Comparison of ENCODE assay signal across 8 cellular contexts in genomic region chr19:44303976-44304568, GRCh38. TPM values are rescaled to one million over a fixed set of nuclear protein-coding genes. Genes with fewer than 3 reads are reported as not detected.
DNase-seq lines count a peak whose midpoint lies in the region; ATAC-seq, FAIRE-seq and TF ChIP-seq lines count a peak whose summit lies in the region.

No MANE protein-coding gene starts in this region.

- peaks cover 30% of the 10 kb centered on the region for H3K36me3 Mint-ChIP-seq in activated CD8-positive, alpha-beta memory T cell treated with anti-CD3 and anti-CD28 coated beads, Interleukin-2, amount 10 ng/mL, durations not matched to agents 7 days and 5 days
- H3K36me3 Mint-ChIP-seq in MCF 10A (ENCODE audit: insufficient read depth, unreplicated experiment): peaks cover 24% of the 10 kb centered on the region

- TF ChIP-seq CTCF in MCF 10A (IDR thresholded peaks at IDR 0.05; ENCODE audit: unreplicated experiment) (no peak), keratinocyte (optimal IDR thresholded peaks at IDR 0.05 in 1 of 3, IDR thresholded peaks at IDR 0.05 in 1 of 3, conservative IDR thresholded peaks at IDR 0.05 in 1 of 3; ENCODE audit: extremely low read depth in 1 of 3, insufficient read depth in 2 of 3, low read length in 3 of 3) (no peak), stomach (IDR thresholded peaks at IDR 0.05) (no peak)

- H3K4me3 ChIP-seq in keratinocyte (ENCODE audit: control insufficient read depth in 2 of 3, extremely low read depth in 1 of 3, insufficient read depth in 2 of 3, low read depth in 1 of 3, low read length in 3 of 3) (peak overlapping the region; percentile 73 to 97 (median 77)), stomach (peak overlapping the region; percentile 66 to 88 (median 80))

- H3K27ac Mint-ChIP-seq in activated CD8-positive, alpha-beta memory T cell treated with anti-CD3 and anti-CD28 coated beads, Interleukin-2, amount 10 ng/mL, durations not matched to agents 7 days and 5 days: peak overlapping the region; percentile 76
- peak overlapping the region; percentile 64 for H3K27ac Mint-ChIP-seq in MCF 10A (ENCODE audit: low read depth, unreplicated experiment)

- DNase-seq in activated CD8-positive, alpha-beta memory T cell treated with anti-CD3 and anti-CD28 coated beads, Interleukin-2, amount 10 ng/mL, durations not matched to agents 7 days and 5 days: no peak
- DNase-seq in activated CD8-positive, alpha-beta memory T cell treated with anti-CD3 and anti-CD28 coated beads, Interleukin-2, amount 50 U/mL, for 48 hours: no peak
- DNase-seq in NCI-H69 (lab: John Stamatoyannopoulos, UW): peak; percentile 53
- no peak for DNase-seq in MCF 10A (ENCODE audit: unreplicated experiment)
- DNase-seq in keratinocyte (ENCODE audit: low read depth, low spot score): no peak
- DNase-seq in stomach: no peak
- no peak for DNase-seq in ureter (ENCODE audit: low spot score)
- DNase-seq in NCI-H345 (lab: John Stamatoyannopoulos, UW): no peak

- peak; percentile 32 for FAIRE-seq in keratinocyte (lab: Jason Lieb, UNC)

- TF ChIP-seq POLR2A in stomach (IDR thresholded peaks at IDR 0.05): no peak

- peak; percentile 21 for ATAC-seq in activated CD8-positive, alpha-beta memory T cell treated with anti-CD3 and anti-CD28 coated beads, Interleukin-2, amount 10 ng/mL, durations not matched to agents 7 days and 5 days

- H3K9me3 ChIP-seq in keratinocyte (ENCODE audit: control insufficient read depth, low read depth, low read length) (no peaks in the 10 kb centered on the region), stomach (peaks cover 0 to 43% (median 24%) of the 10 kb centered on the region in 4 donors)

- H3K9me3 Mint-ChIP-seq in activated CD8-positive, alpha-beta memory T cell treated with anti-CD3 and anti-CD28 coated beads, Interleukin-2, amount 10 ng/mL, durations not matched to agents 7 days and 5 days (ENCODE audit: low read depth): peaks cover 9% of the 10 kb centered on the region
- H3K9me3 Mint-ChIP-seq in MCF 10A (ENCODE audit: unreplicated experiment): no peaks in the 10 kb centered on the region

- peak overlapping the region; percentile 91 for H3K4me2 ChIP-seq in keratinocyte (ENCODE audit: control insufficient read depth, extremely low read depth, insufficient read depth, low read depth, low read length)

- H3K9ac ChIP-seq in keratinocyte (ENCODE audit: control insufficient read depth, extremely low read depth, insufficient read depth, low read length): peak overlapping the region; percentile 77

- H3K27ac ChIP-seq in keratinocyte (ENCODE audit: control insufficient read depth, insufficient read depth, low read length): peak overlapping the region; percentile 71
- H3K27ac ChIP-seq in stomach: peak overlapping the region in 4 of 5 donors; percentile 78 to 83 (median 80)

- H3K36me3 ChIP-seq in keratinocyte (ENCODE audit: control insufficient read depth in 2 of 2, extremely low read depth in 1 of 2, insufficient read depth in 2 of 2, low read length in 2 of 2) (peaks cover 8 to 9% of the 10 kb centered on the region in 2 experiments), stomach (peaks cover 7 to 36% (median 34%) of the 10 kb centered on the region in 4 donors)

- 2 to 6% (median 5%) methylated on average over 11 of the region's 11 CpGs for WGBS in stomach, 5 donors

- CTCF ChIA-PET in activated CD8-positive, alpha-beta memory T cell treated with anti-CD3 and anti-CD28 coated beads, Interleukin-2, amount 10 ng/mL, durations not matched to agents 7 days and 5 days (lab: Charles Lee): interaction anchor here (0.6 to 1.2 kb wide), 2 partner anchors 97 to 1255 kb away, joined by 3 to 4 read pairs; no protein-coding TSS in a partner anchor
- CTCF ChIA-PET in MCF 10A (lab: Yijun Ruan, JAX): interaction anchor here (1.1 kb wide), 1 partner anchor 52 kb away, joined by 3 read pairs; no protein-coding TSS in a partner anchor

- H3K27me3 ChIP-seq in keratinocyte (ENCODE audit: control insufficient read depth, extremely low read depth, insufficient read depth, low read length): no peaks in the 10 kb centered on the region
- H3K27me3 ChIP-seq in stomach: no peaks in the 10 kb centered on the region

- peaks cover 2% of the 10 kb centered on the region for H3K79me2 ChIP-seq in keratinocyte (ENCODE audit: control insufficient read depth, insufficient read depth, low read length)

- peaks cover 14% of the 10 kb centered on the region for H3K4me1 Mint-ChIP-seq in activated CD8-positive, alpha-beta memory T cell treated with anti-CD3 and anti-CD28 coated beads, Interleukin-2, amount 10 ng/mL, durations not matched to agents 7 days and 5 days
- peaks cover 4% of the 10 kb centered on the region for H3K4me1 Mint-ChIP-seq in MCF 10A (ENCODE audit: insufficient read depth, unreplicated experiment)

- TF ChIP-seq EP300 in stomach (IDR thresholded peaks at IDR 0.05): no peak

- H3K4me3 Mint-ChIP-seq in activated CD8-positive, alpha-beta memory T cell treated with anti-CD3 and anti-CD28 coated beads, Interleukin-2, amount 10 ng/mL, durations not matched to agents 7 days and 5 days: peak overlapping the region; percentile 88
- H3K4me3 Mint-ChIP-seq in MCF 10A (ENCODE audit: unreplicated experiment): peak overlapping the region; percentile 90

- H3K27me3 Mint-ChIP-seq in activated CD8-positive, alpha-beta memory T cell treated with anti-CD3 and anti-CD28 coated beads, Interleukin-2, amount 10 ng/mL, durations not matched to agents 7 days and 5 days: no peaks in the 10 kb centered on the region
- H3K27me3 Mint-ChIP-seq in MCF 10A (ENCODE audit: insufficient read depth, unreplicated experiment): no peaks in the 10 kb centered on the region

- peak overlapping the region; percentile 81 for H2AFZ ChIP-seq in keratinocyte (ENCODE audit: control insufficient read depth, low read length)

- H3K4me1 ChIP-seq in keratinocyte (ENCODE audit: control insufficient read depth, extremely low read depth, insufficient read depth, low read length) (peaks cover 7% of the 10 kb centered on the region), stomach (peaks cover 0 to 18% (median 12%) of the 10 kb centered on the region in 4 donors)

- intact Hi-C loops in MCF 10A (cut with micrococcal nuclease): loop anchor here (1.0 to 2.0 kb wide), 3 partner anchors 53 to 191 kb away; partner anchors contain the start of genes ZNF112, ZNF225 and ZNF227
- intact Hi-C loops in stomach (cut with DNase I; ENCODE audit: low total_unique reads): no loop called here

- BruUV-seq in MCF 10A (replicated peaks; lab: Mats Ljungman, UMichigan): no TSS peak

- no peaks in the 10 kb centered on the region for H4K20me1 ChIP-seq in keratinocyte (ENCODE audit: control insufficient read depth, extremely low read depth, insufficient read depth, low read length)

- dilution Hi-C loops in keratinocyte (cut with MboI; ENCODE audit: extremely low pct_ligation_motif_present, low sequenced_read_pairs): no loop called here

- H3K9me1 ChIP-seq in keratinocyte (ENCODE audit: control insufficient read depth, extremely low read depth, insufficient read depth, low read length): no peaks in the 10 kb centered on the region

- POLR2A ChIA-PET in MCF 10A (lab: Yijun Ruan, JAX): interaction anchor here (1.2 to 2.6 kb wide), 11 partner anchors 11 to 196 kb away, joined by 3 to 26 read pairs (median 4); partner anchors contain the start of genes ZNF112, ZNF180, ZNF225 and ZNF226

RNA-seq across cellular contexts. Expression of gene ZNF235, which starts 0.8 kb away (rescaled TPM):
- total RNA-seq in activated CD8-positive, alpha-beta memory T cell treated with anti-CD3 and anti-CD28 coated beads, Interleukin-2, amount 10 ng/mL, durations not matched to agents 7 days and 5 days: 1 to 10 TPM; 6.8 to 7.1 TPM
- total RNA-seq in MCF 10A (2022) (2.7 and 3.7 TPM in 2 replicates), stomach (10 to 100 TPM in 1 of 5 donors, 1 to 10 TPM in 3, under 1 TPM in 1; 0.89 to 14.9 (median 2.9) TPM), ureter (8.4 TPM)
- polyA plus RNA-seq in keratinocyte (3.7 to 6.1 TPM (median 5.7 TPM) in 3 replicates), stomach (1 to 10 TPM; 1.1 to 1.5 (median 1.2) TPM)
- 4.2 TPM for polyA plus RNA-seq in keratinocyte (2011; ENCODE audit: low read depth)
- polyA plus RNA-seq in keratinocyte (2011; cell fraction: cytosol; rRNA removed): 2.3 and 5.3 TPM in 2 replicates
- polyA plus RNA-seq in keratinocyte (2011; cell fraction: nucleus; rRNA removed): 10.6 and 11.5 TPM in 2 replicates
- polyA plus RNA-seq in keratinocyte (2012; ENCODE audit: low replicate concordance): 3.0 TPM in 2 replicates
- polyA minus RNA-seq in keratinocyte: 2.0 to 10.0 TPM (median 8.4 TPM) in 3 replicates
- not detected for polyA minus RNA-seq in keratinocyte (2011; cell fraction: cytosol; rRNA and poly(A)+ RNA removed)
- 10.2 and 17.5 TPM in 2 replicates for polyA minus RNA-seq in keratinocyte (2011; cell fraction: nucleus; rRNA and poly(A)+ RNA removed)

RNA-seq across cellular contexts. Expression of gene ZNF233, which starts 44.4 kb away (rescaled TPM):
- total RNA-seq in activated CD8-positive, alpha-beta memory T cell treated with anti-CD3 and anti-CD28 coated beads, Interleukin-2, amount 10 ng/mL, durations not matched to agents 7 days and 5 days: under 1 TPM; 0.23 to 0.91 TPM
- total RNA-seq in MCF 10A (2022) (0.10 TPM in 1 of 2 replicates, not detected in the other), stomach (1 to 10 TPM in 1 of 5 donors, under 1 TPM in 1, not detected in 3; 0.58 to 3.7 TPM), ureter (2.5 TPM)
- polyA plus RNA-seq in keratinocyte (0.09 to 0.19 TPM (median 0.11 TPM) in 3 replicates), stomach (under 1 TPM; 0.25 to 0.46 (median 0.43) TPM)
- not detected for polyA plus RNA-seq in keratinocyte (2011; ENCODE audit: low read depth)
- polyA plus RNA-seq in keratinocyte (2011; cell fraction: cytosol; rRNA removed): 0.06 TPM in 2 replicates
- polyA plus RNA-seq in keratinocyte (2011; cell fraction: nucleus; rRNA removed): 0.13 and 0.17 TPM in 2 replicates
- 0.23 and 0.92 TPM in 2 replicates for polyA plus RNA-seq in keratinocyte (2012; ENCODE audit: low replicate concordance)
- polyA minus RNA-seq in keratinocyte: 0.16 TPM in 1 of 3 replicates, not detected in the others
- not detected for polyA minus RNA-seq in keratinocyte (2011; cell fraction: cytosol; rRNA and poly(A)+ RNA removed)
- not detected in 2 replicates for polyA minus RNA-seq in keratinocyte (2011; cell fraction: nucleus; rRNA and poly(A)+ RNA removed)

RNA-seq across cellular contexts. Expression of gene ZNF112, which starts 52.4 kb away (rescaled TPM):
- not detected for total RNA-seq in activated CD8-positive, alpha-beta memory T cell treated with anti-CD3 and anti-CD28 coated beads, Interleukin-2, amount 10 ng/mL, durations not matched to agents 7 days and 5 days
- total RNA-seq in MCF 10A (2022): 5.4 and 5.7 TPM in 2 replicates
- 1.9 to 4.6 TPM (median 4.0 TPM) in 3 replicates for polyA plus RNA-seq in keratinocyte
- 1.8 TPM for polyA plus RNA-seq in keratinocyte (2011; ENCODE audit: low read depth)
- 1.3 and 2.2 TPM in 2 replicates for polyA plus RNA-seq in keratinocyte (2011; cell fraction: cytosol; rRNA removed)
- 6.8 and 13.0 TPM in 2 replicates for polyA plus RNA-seq in keratinocyte (2011; cell fraction: nucleus; rRNA removed)
- polyA plus RNA-seq in keratinocyte (2012; ENCODE audit: low replicate concordance): 1.9 and 2.0 TPM in 2 replicates
- polyA minus RNA-seq in keratinocyte: 0.56 to 5.6 TPM (median 2.1 TPM) in 3 replicates
- 1.5 TPM for polyA minus RNA-seq in keratinocyte (2011; cell fraction: cytosol; rRNA and poly(A)+ RNA removed)
- 3.8 and 9.5 TPM in 2 replicates for polyA minus RNA-seq in keratinocyte (2011; cell fraction: nucleus; rRNA and poly(A)+ RNA removed)
- total RNA-seq in stomach: 10 to 100 TPM in 2 of 5 donors, 1 to 10 TPM in 3; 1.2 to 20.1 (median 9.7) TPM
- 1 to 10 TPM; 1.1 to 1.7 (median 1.2) TPM for polyA plus RNA-seq in stomach
- total RNA-seq in ureter: 8.7 TPM
